ENCODE assay signal across 1 cellular context in the genomic region with DNA sequence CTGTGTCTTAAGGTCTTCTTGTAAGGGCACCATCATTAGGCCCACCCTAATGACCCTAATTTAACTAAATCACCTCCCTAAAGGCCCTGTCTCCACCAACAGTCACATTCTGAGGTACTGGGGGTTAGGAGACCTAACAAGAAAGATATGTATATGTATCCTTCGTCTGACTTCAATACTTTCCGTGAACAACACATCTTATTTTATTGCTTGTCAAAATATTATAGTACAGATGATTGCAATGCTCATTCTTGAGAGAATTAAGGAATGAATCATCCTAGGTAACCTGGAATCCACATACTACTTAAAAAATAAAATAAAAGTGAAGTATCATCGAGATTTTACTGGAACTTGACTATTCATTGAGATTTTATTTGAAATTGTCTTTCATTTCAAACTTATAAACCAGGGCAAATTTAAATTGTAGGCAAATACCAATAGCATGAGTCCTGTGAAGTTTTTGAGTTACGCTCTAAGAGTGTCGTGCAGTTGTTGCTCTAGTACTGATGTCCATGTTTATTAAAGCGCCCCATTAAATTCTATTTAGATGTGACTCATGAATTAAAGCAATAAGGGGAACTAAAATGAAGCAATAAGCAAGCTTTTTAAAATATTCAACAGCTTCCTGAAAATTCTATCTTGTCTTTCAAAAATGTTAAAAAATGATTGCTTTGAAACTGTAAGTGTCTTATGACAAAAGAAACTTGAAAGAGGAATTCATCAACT.
TF ChIP-seq lines count a peak whose summit lies in the region.

No MANE protein-coding gene starts in this region.

TF ChIP-seq in HEK293T, 16 proteins besides CTCF, POLR2A, EP300 and RAD21:
- TF ChIP-seq, protein P1, sequence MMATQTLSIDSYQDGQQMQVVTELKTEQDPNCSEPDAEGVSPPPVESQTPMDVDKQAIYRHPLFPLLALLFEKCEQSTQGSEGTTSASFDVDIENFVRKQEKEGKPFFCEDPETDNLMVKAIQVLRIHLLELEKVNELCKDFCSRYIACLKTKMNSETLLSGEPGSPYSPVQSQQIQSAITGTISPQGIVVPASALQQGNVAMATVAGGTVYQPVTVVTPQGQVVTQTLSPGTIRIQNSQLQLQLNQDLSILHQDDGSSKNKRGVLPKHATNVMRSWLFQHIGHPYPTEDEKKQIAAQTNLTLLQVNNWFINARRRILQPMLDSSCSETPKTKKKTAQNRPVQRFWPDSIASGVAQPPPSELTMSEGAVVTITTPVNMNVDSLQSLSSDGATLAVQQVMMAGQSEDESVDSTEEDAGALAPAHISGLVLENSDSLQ (IDR thresholded peaks at IDR 0.05): no peak
- TF ChIP-seq ARNT (IDR thresholded peaks at IDR 0.05): no peak
- no peak for TF ChIP-seq HDGF (IDR thresholded peaks at IDR 0.05; ENCODE audit: borderline replicate concordance)
- no peak for TF ChIP-seq L3MBTL2 (conservative IDR thresholded peaks at IDR 0.05)
- TF ChIP-seq ZNF384 (IDR thresholded peaks at IDR 0.05): no peak
- no peak for TF ChIP-seq TARDBP (IDR thresholded peaks at IDR 0.05)
- TF ChIP-seq ELF4 (IDR thresholded peaks at IDR 0.05): no peak
- TF ChIP-seq FOXA1 (IDR thresholded peaks at IDR 0.05): no peak
- no peak for TF ChIP-seq SP1 (IDR thresholded peaks at IDR 0.05)
- TF ChIP-seq FOXK2 (IDR thresholded peaks at IDR 0.05): no peak
- TF ChIP-seq SUZ12 (IDR thresholded peaks at IDR 0.05): no peak
- TF ChIP-seq NFRKB (IDR thresholded peaks at IDR 0.05): no peak
- no peak for TF ChIP-seq BHLHE40 (IDR thresholded peaks at IDR 0.05; ENCODE audit: borderline replicate concordance)
- TF ChIP-seq CTBP1 (IDR thresholded peaks at IDR 0.05; ENCODE audit: borderline replicate concordance): no peak
- TF ChIP-seq LEF1 (IDR thresholded peaks at IDR 0.05; ENCODE audit: borderline replicate concordance): no peak
- no peak for TF ChIP-seq FOXM1 (IDR thresholded peaks at IDR 0.05; ENCODE audit: borderline replicate concordance)
